Comparison of ENCODE assay signal across 1 cellular context in the genomic region with DNA sequence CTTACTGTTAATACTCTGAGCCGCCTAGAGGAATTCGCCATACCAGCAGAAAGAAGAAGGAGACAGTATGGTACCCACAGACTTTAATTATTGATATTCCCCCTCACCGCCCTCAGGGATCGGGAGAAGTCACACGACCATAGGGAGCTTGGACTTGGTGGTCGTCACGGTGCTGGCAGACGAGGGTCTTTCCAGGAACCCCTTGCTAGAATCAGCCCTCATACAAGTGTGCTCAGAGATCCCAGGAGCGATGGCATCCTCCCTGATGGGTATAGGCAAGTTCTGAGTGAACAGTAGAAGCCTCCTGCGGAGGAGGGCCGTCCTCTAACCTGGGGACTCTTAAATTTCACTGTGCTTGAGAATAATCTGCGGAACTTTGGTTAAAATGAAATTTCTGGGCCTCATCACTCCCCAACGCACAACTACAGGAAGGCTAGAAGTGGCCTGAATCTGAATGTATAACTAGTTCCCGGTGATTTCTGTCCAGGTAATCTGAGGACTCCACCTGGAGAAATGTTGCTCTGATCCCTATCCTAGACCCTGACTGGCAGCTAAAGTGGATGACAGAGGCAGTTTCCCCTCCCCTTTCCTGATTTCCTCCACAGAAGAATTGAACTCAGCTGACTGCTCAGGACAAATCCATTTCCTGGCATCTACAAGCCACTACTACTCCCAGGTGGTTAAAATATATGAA.
TF ChIP-seq lines count a peak whose summit lies in the region.

No MANE protein-coding gene starts in this region.

TF ChIP-seq in HCT116, 20 proteins besides CTCF, POLR2A, EP300 and RAD21 (continued from another document):
- TF ChIP-seq, protein P1, sequence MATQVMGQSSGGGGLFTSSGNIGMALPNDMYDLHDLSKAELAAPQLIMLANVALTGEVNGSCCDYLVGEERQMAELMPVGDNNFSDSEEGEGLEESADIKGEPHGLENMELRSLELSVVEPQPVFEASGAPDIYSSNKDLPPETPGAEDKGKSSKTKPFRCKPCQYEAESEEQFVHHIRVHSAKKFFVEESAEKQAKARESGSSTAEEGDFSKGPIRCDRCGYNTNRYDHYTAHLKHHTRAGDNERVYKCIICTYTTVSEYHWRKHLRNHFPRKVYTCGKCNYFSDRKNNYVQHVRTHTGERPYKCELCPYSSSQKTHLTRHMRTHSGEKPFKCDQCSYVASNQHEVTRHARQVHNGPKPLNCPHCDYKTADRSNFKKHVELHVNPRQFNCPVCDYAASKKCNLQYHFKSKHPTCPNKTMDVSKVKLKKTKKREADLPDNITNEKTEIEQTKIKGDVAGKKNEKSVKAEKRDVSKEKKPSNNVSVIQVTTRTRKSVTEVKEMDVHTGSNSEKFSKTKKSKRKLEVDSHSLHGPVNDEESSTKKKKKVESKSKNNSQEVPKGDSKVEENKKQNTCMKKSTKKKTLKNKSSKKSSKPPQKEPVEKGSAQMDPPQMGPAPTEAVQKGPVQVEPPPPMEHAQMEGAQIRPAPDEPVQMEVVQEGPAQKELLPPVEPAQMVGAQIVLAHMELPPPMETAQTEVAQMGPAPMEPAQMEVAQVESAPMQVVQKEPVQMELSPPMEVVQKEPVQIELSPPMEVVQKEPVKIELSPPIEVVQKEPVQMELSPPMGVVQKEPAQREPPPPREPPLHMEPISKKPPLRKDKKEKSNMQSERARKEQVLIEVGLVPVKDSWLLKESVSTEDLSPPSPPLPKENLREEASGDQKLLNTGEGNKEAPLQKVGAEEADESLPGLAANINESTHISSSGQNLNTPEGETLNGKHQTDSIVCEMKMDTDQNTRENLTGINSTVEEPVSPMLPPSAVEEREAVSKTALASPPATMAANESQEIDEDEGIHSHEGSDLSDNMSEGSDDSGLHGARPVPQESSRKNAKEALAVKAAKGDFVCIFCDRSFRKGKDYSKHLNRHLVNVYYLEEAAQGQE (IDR thresholded peaks at IDR 0.05; ENCODE audit: low read depth): no peak
